Comparison of ENCODE assay signal across 8 cellular contexts in the genomic region with DNA sequence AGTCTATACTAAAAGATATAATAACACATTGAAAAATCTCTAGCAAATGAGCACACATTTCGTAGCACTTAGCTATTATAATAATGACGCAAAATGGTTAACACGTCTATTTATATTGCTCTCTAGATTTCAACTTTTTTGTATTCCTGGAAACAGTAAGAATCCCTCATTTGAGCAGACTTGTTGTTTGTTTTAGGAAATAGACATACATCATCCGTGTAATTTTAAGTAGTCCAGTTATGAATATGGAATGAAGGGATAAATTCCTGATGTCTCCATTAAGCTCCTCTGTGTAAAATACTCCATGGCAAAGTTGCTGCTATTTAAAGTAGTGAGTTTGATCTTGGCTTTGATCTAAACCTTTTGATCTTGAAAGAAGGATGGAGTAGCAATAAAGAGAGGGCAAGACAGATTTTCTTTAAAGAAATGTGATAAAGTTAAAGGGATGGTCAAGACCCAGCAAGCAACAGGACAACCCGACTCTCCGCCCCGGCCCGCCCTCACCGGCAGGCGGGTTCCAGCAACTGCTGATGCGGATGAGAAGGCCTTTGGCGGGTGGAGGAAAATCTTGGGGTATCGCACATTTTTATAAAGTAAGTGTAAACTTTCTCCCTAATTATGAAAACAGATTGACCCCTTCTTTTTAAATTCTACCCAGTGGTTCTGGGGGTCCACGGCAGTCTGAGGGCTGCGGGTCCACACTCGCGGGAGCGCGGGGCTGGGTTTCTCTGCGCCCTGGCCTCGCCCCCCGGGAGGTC.
DNase-seq lines count a peak whose midpoint lies in the region; ATAC-seq and FAIRE-seq lines count a peak whose summit lies in the region.

No MANE protein-coding gene starts in this region.

- in situ Hi-C loops in T47D (cut with HindIII; ENCODE audit: low pct_unique_long_range_greater_than_20kb, low sequenced_read_pairs) = no loop called here

- DNase-seq in ELF-1 (ENCODE audit: low read depth, low spot score) = peak; percentile 40
- DNase-seq in NOMO-1 treated with DMSO at 0.1 percent for 48 hours (lab: John Stamatoyannopoulos, UW; ENCODE audit: unreplicated experiment) = peak; percentile 19
- peak; percentile 48 to 62 for DNase-seq in T47D (ENCODE audit: low read depth in 1 of 2, low spot score in 1 of 2)
- DNase-seq in iris pigment epithelial cell (ENCODE audit: low read depth) = peak; percentile 80
- DNase-seq in small intestine = peak; percentile 56
- no peak for DNase-seq in T1000 (lab: John Stamatoyannopoulos, UW)

- H3K27me3 ChIP-seq in small intestine (ENCODE audit: control insufficient read depth in 2 of 2, insufficient read depth in 2 of 2, low read length in 2 of 2) = no peaks in the 10 kb centered on the region

- 7 to 9% (median 8%) methylated on average over 14 to 22 of the region's 22 CpGs for WGBS in small intestine, 3 donors

- ATAC-seq in GM21786 (IDR thresholded peaks at IDR 0.05; ENCODE audit: unreplicated experiment) (peak; percentile 29), esophagus mucosa (no peak)

- H3K27ac ChIP-seq in small intestine (ENCODE audit: low read depth in 1 of 2, low read length in 1 of 2) = peak overlapping the region; percentile 97 to 99

- no peaks in the 10 kb centered on the region for H3K9me3 ChIP-seq in small intestine (ENCODE audit: control insufficient read depth, low read depth)

- peak overlapping the region; percentile 93 to 98 for H3K4me3 ChIP-seq in small intestine (ENCODE audit: low read depth in 1 of 2, low read length in 2 of 2)

- H3K4me1 ChIP-seq in small intestine (ENCODE audit: control insufficient read depth in 2 of 2, insufficient read depth in 1 of 2, low read depth in 1 of 2, low read length in 1 of 2) = peaks cover 0 to 4% of the 10 kb centered on the region in 2 donors

- no peak for FAIRE-seq in small intestine (lab: Jason Lieb, UNC)

- no peaks in the 10 kb centered on the region for H3K36me3 ChIP-seq in small intestine (ENCODE audit: control insufficient read depth in 2 of 2, insufficient read depth in 2 of 2, low read length in 2 of 2)
